8 cellular contexts compared by ENCODE assay signal in genomic region chr19:46634045-46634655, GRCh38. TPM values are rescaled to one million over a fixed set of nuclear protein-coding genes. Genes with fewer than 3 reads are reported as not detected.
DNase-seq lines count a peak whose midpoint lies in the region; ATAC-seq, FAIRE-seq and TF ChIP-seq lines count a peak whose summit lies in the region.

No MANE protein-coding gene starts in this region.

- H3K36me3 ChIP-seq in kidney epithelial cell (ENCODE audit: control insufficient read depth, insufficient read depth, low read length), result no peaks in the 10 kb centered on the region

- peak overlapping the region; percentile 20 for H3K4me3 ChIP-seq in kidney epithelial cell (ENCODE audit: low read depth, low read length)

- DNase-seq in COR-L47 (lab: John Stamatoyannopoulos, UW), result peak; percentile 49
- DNase-seq in H54 (ENCODE audit: insufficient read length, low spot score), result peak; percentile 77
- peak; percentile 64 for DNase-seq in NCI-H2029 (lab: John Stamatoyannopoulos, UW)
- DNase-seq in central memory CD4-positive, alpha-beta T cell, result peak; percentile 93
- DNase-seq in kidney epithelial cell (ENCODE audit: low read depth), result no peak
- peak; percentile 74 to 96 (median 90) for DNase-seq in stimulated activated CD4-positive, alpha-beta T cell treated with anti-CD3 and anti-CD28 coated beads, Interleukin-1b, Interleukin-23, amount 100 ng/mL, for 24 hours (ENCODE audit: low read depth in 4 of 4, low spot score in 1 of 4)
- no peak for DNase-seq in middle frontal gyrus (ENCODE audit: extremely low spot score, low spot score)

- TF ChIP-seq POLR2A in H54 (IDR thresholded peaks at IDR 0.05; ENCODE audit: low read depth, low read length), result no peak

- peaks cover 64% of the 10 kb centered on the region for H3K27me3 ChIP-seq in kidney epithelial cell (ENCODE audit: control insufficient read depth, insufficient read depth, low read length)

- ATAC-seq in activated CD4-positive, CD25-positive, alpha-beta regulatory T cell treated with anti-CD3 and anti-CD28 coated beads, Interleukin-2, amount 50 U/mL, for 24 hours, result peak; percentile 21 to 34

- TF ChIP-seq CTCF in kidney epithelial cell (IDR thresholded peaks at IDR 0.05; ENCODE audit: insufficient read depth, low read length, poor library complexity, severe bottlenecking), result no peak

- FAIRE-seq in H54 (lab: Jason Lieb, UNC), result no peak

RNA-seq across cellular contexts. Expression of gene GNG8, which starts 1.9 kb away (rescaled TPM):
- total RNA-seq in kidney epithelial cell, result not detected in 2 replicates

RNA-seq across cellular contexts. Expression of gene PTGIR, which starts 9.3 kb away (rescaled TPM):
- 0.48 TPM in 1 of 2 replicates, not detected in the other for total RNA-seq in kidney epithelial cell

RNA-seq across cellular contexts. Expression of gene DACT3, which starts 26.8 kb away (rescaled TPM):
- total RNA-seq in kidney epithelial cell, result 0.14 and 0.33 TPM in 2 replicates

RNA-seq across cellular contexts. Expression of gene CALM3, which starts 33.0 kb away (rescaled TPM):
- 103 and 127 TPM in 2 replicates for total RNA-seq in kidney epithelial cell

Comparison
In these comparisons a context has a peak if more than half of its experiments do, and no peak if none do; other contexts are left out.
1. DNase-seq: peak in COR-L47 (single experiment), H54 (single experiment), NCI-H2029 (single experiment), central memory CD4-positive, alpha-beta T cell (single experiment) and stimulated activated CD4-positive, alpha-beta T cell treated with anti-CD3 and anti-CD28 coated beads, Interleukin-1b, Interleukin-23, amount 100 ng/mL, for 24 hours (4 of 4); none in kidney epithelial cell (single experiment) and middle frontal gyrus (single experiment).